In genomic region chr11:66641834-66642233, GRCh38 we compare ENCODE assay signal across 10 cellular contexts. TPM values are rescaled to one million over a fixed set of nuclear protein-coding genes. Genes with fewer than 3 reads are reported as not detected.
DNase-seq lines count a peak whose midpoint lies in the region; ATAC-seq and TF ChIP-seq lines count a peak whose summit lies in the region.
"Had no signal": no experiment of that assay in that cellular context is flagged by ENCODE, and none has a peak within 500 bp of the region (broad histone marks: within the 10 kb centered on the region; RNA-seq: fewer than 3 reads in every experiment).

No MANE protein-coding gene starts in this region.

- peaks cover 43% of the 10 kb centered on the region for H3K4me1 ChIP-seq in PC-3 (ENCODE audit: insufficient read depth, low read length)

- H3K4me3 ChIP-seq in GM08714 (ENCODE audit: low read length), result peak overlapping the region; percentile 88; the same call in 1 of the 2 replicates
- H3K4me3 ChIP-seq in PC-3 (ENCODE audit: low read length), result peak overlapping the region; percentile 95
- H3K4me3 ChIP-seq in epithelial cell of esophagus (ENCODE audit: low read length), result peak overlapping the region; percentile 95
- peak overlapping the region; percentile 97 for H3K4me3 ChIP-seq in retinal pigment epithelial cell (ENCODE audit: low read length)

- TF ChIP-seq CTCF in PC-3 (conservative IDR thresholded peaks at IDR 0.05; ENCODE audit: low read depth, low read length) (no peak), epithelial cell of esophagus (IDR thresholded peaks at IDR 0.05; ENCODE audit: insufficient read depth, low read depth, low read length, missing control alignments) (no peak), retinal pigment epithelial cell (conservative IDR thresholded peaks at IDR 0.05; ENCODE audit: low read depth, low read length) (no peak)

- ATAC-seq in PC-3 (no peak), HG03095 (IDR thresholded peaks at IDR 0.05; ENCODE audit: unreplicated experiment) (no peak)

- CTCF ChIA-PET in PC-3 (lab: Charles Lee), result interaction anchor here (0.7 kb wide), 1 partner anchor 37 kb away, joined by 3 read pairs; no protein-coding TSS in a partner anchor

- peaks cover 7% of the 10 kb centered on the region for H3F3A ChIP-seq in PC-3 (ENCODE audit: low read length, unreplicated experiment)

- no peaks in the 10 kb centered on the region for H3K9me2 ChIP-seq in PC-3 (replicated peaks; ENCODE audit: low read length)

- intact Hi-C loops in PC-3 (cut with micrococcal nuclease), result no loop called here

- H3K9me3 ChIP-seq in PC-3 (ENCODE audit: low read length), result no peaks in the 10 kb centered on the region

- DNase-seq in PC-3, result no peak
- DNase-seq in epithelial cell of esophagus (ENCODE audit: low read depth), result no peak
- no peak for DNase-seq in retinal pigment epithelial cell (ENCODE audit: low read depth)
- no peak for DNase-seq in COLO668 (lab: John Stamatoyannopoulos, UW; ENCODE audit: unreplicated experiment)
- no peak for DNase-seq in A172 (ENCODE audit: low spot score)
- DNase-seq in GDM1 (lab: John Stamatoyannopoulos, UW), result no peak
- DNase-seq: activated effector memory CD4-positive, alpha-beta T cell treated with Interleukin-2 at 50 U/mL for 16 hours; NCI-H1694 had no signal

- no peak overlapping the region for H3K27ac ChIP-seq in PC-3 (ENCODE audit: low read length)

- no peak overlapping the region for H3K9ac ChIP-seq in PC-3 (ENCODE audit: low read length)

- no peak overlapping the region for H2AFZ ChIP-seq in PC-3 (ENCODE audit: low read length)

- H4K20me1 ChIP-seq in PC-3 (ENCODE audit: low read length), result peaks cover 80% of the 10 kb centered on the region

- peaks cover 97% of the 10 kb centered on the region for H3K79me2 ChIP-seq in PC-3 (ENCODE audit: low read length)

- H3K4me2 ChIP-seq in PC-3 (ENCODE audit: low read length), result peak overlapping the region; percentile 94

- no TSS peak for BruUV-seq in PC-3 (replicated peaks; lab: Mats Ljungman, UMichigan)

- POLR2A ChIA-PET in PC-3 (lab: Charles Lee; ENCODE audit: unreplicated experiment), result interaction anchor here (0.5 kb wide), 1 partner anchor 20 kb away, joined by 3 read pairs; no protein-coding TSS in a partner anchor

- H3K36me3 ChIP-seq in PC-3 (ENCODE audit: low read depth, low read length), result peaks cover 72% of the 10 kb centered on the region

- H3K27me3 ChIP-seq in PC-3 (ENCODE audit: low read length), result no peaks in the 10 kb centered on the region

RNA-seq across cellular contexts. Expression of gene RBM4, which starts 3.3 kb away (rescaled TPM):
- 152 and 164 TPM in 2 replicates for total RNA-seq in PC-3 (2014; rRNA removed)
- total RNA-seq in A172 (2014; rRNA removed; shearing (Covaris generic)), result 92.5 and 94.1 TPM in 2 replicates

RNA-seq across cellular contexts. Expression of gene RBM14, which starts 25.4 kb away (rescaled TPM):
- total RNA-seq in PC-3 (2014; rRNA removed), result 79.3 and 119 TPM in 2 replicates
- 42.8 and 43.4 TPM in 2 replicates for total RNA-seq in A172 (2014; rRNA removed; shearing (Covaris generic))

RNA-seq across cellular contexts. Expression of gene RBM4B, which starts 35.9 kb away (rescaled TPM):
- total RNA-seq in PC-3 (2014; rRNA removed), result 31.4 and 40.2 TPM in 2 replicates
- total RNA-seq in A172 (2014; rRNA removed; shearing (Covaris generic)), result 24.9 and 27.7 TPM in 2 replicates

RNA-seq across cellular contexts. Expression of gene CCS, which starts 48.8 kb away (rescaled TPM):
- total RNA-seq in PC-3 (2014; rRNA removed), result 43.8 and 56.8 TPM in 2 replicates
- 12.4 and 16.6 TPM in 2 replicates for total RNA-seq in A172 (2014; rRNA removed; shearing (Covaris generic))

RNA-seq across cellular contexts. Expression of gene CCDC87, which starts 49.0 kb away (rescaled TPM):
- 0.69 TPM in 1 of 2 replicates, not detected in the other for total RNA-seq in PC-3 (2014; rRNA removed)
- 0.31 and 1.2 TPM in 2 replicates for total RNA-seq in A172 (2014; rRNA removed; shearing (Covaris generic))
